22 cellular contexts compared by ENCODE assay signal in the genomic region with DNA sequence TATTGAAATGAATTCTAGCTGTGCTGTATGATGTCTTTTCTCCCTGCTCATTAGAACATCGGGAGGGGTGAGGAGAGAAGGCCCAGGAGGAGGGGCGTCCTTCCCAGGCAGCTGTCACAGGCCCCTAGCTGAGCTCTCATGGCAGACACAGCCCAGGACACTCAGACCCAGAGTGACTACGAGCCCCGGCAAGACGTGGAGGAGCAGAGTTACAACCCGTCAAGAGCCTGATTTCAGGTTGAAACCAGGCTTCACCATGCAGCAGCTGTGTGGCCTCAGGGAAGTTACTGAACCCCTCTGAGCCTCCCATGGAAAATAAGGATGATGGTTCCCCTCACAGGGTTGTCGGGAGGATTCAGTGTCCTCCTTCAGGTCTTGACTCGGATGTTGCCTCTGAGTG.
A peak's percentile ranks its signal among the peaks of the same experiment; 100 is the strongest.
DNase-seq lines count a peak whose midpoint lies in the region; ATAC-seq, FAIRE-seq and TF ChIP-seq lines count a peak whose summit lies in the region.
"Had no signal": no experiment of that assay in that cellular context is flagged by ENCODE, and none has a peak within 500 bp of the region (broad histone marks: within the 10 kb centered on the region; RNA-seq: fewer than 3 reads in every experiment).

No MANE protein-coding gene starts in this region.

- no peak overlapping the region for H3K4me3 ChIP-seq in BLaER1 treated with 17β-estradiol and CSF1 and Interleukin-3, amounts not matched to agents 10 nM and 100 nM
- no peak overlapping the region for H3K4me3 ChIP-seq in K562
- no peak overlapping the region for H3K4me3 ChIP-seq in testis
- H3K4me3 ChIP-seq in naive thymus-derived CD4-positive, alpha-beta T cell (ENCODE audit: low read length): no peak overlapping the region
- H3K4me3 ChIP-seq: GM23338, MG63, SJSA1 had no signal

- no peaks in the 10 kb centered on the region for H4K20me1 ChIP-seq in BLaER1 treated with 17β-estradiol and CSF1 and Interleukin-3, amounts not matched to agents 10 nM and 100 nM
- no peaks in the 10 kb centered on the region; the same call in 1 of the 2 replicates for H4K20me1 ChIP-seq in K562 (replicated peaks; ENCODE audit: control insufficient read depth, insufficient read depth, low read length)

- no peak for TF ChIP-seq CTCF in K562 (IDR thresholded peaks at IDR 0.05 in 2 of 3, conservative IDR thresholded peaks at IDR 0.05 in 1 of 3; ENCODE audit: insufficient read depth in 2 of 3, low read depth in 1 of 3, low read length in 3 of 3)
- TF ChIP-seq CTCF in testis (IDR thresholded peaks at IDR 0.05): no peak

- no peak for TF ChIP-seq EP300 in K562 (IDR thresholded peaks at IDR 0.05; ENCODE audit: low read length)

- peaks cover 0 to 7% (median 0%) of the 10 kb centered on the region in 5 donors for H3K27me3 Mint-ChIP-seq in naive thymus-derived CD4-positive, alpha-beta T cell
- no peaks in the 10 kb centered on the region for H3K27me3 Mint-ChIP-seq in activated CD4-positive, alpha-beta T cell treated with anti-CD3 and anti-CD28 coated beads for 36 hours
- H3K27me3 Mint-ChIP-seq: CD4-positive, CD25-positive, alpha-beta regulatory T cell had no signal

- H3K36me3 Mint-ChIP-seq in naive thymus-derived CD4-positive, alpha-beta T cell: no peaks in the 10 kb centered on the region
- no peaks in the 10 kb centered on the region for H3K36me3 Mint-ChIP-seq in activated CD4-positive, alpha-beta T cell treated with anti-CD3 and anti-CD28 coated beads for 36 hours (ENCODE audit: low read depth)
- H3K36me3 Mint-ChIP-seq: CD4-positive, CD25-positive, alpha-beta regulatory T cell had no signal

- H3K4me1 ChIP-seq in BLaER1 treated with 17β-estradiol and CSF1 and Interleukin-3, amounts not matched to agents 10 nM and 100 nM: peaks cover 0 to 44% (median 20%) of the 10 kb centered on the region in 10 experiments; a peak in 15 of 20 replicates
- H3K4me1 ChIP-seq in K562 (replicated peaks in 1 of 2; ENCODE audit: control insufficient read depth in 2 of 2, insufficient read depth in 2 of 2, low read length in 2 of 2) (no peaks in the 10 kb centered on the region), testis (peaks cover 8% of the 10 kb centered on the region)
- H3K4me1 ChIP-seq in naive thymus-derived CD4-positive, alpha-beta T cell (ENCODE audit: control insufficient read depth in 2 of 2, insufficient read depth in 2 of 2, low read length in 2 of 2): no peaks in the 10 kb centered on the region
- H3K4me1 ChIP-seq: SJSA1 had no signal

- H3K4me1 Mint-ChIP-seq in naive thymus-derived CD4-positive, alpha-beta T cell: no peaks in the 10 kb centered on the region
- no peaks in the 10 kb centered on the region for H3K4me1 Mint-ChIP-seq in activated CD4-positive, alpha-beta T cell treated with anti-CD3 and anti-CD28 coated beads for 36 hours
- H3K4me1 Mint-ChIP-seq: CD4-positive, CD25-positive, alpha-beta regulatory T cell; GM23338 had no signal

- no peak overlapping the region for H3K27ac Mint-ChIP-seq in naive thymus-derived CD4-positive, alpha-beta T cell
- no peak overlapping the region for H3K27ac Mint-ChIP-seq in activated CD4-positive, alpha-beta T cell treated with anti-CD3 and anti-CD28 coated beads for 36 hours
- H3K27ac Mint-ChIP-seq: CD4-positive, CD25-positive, alpha-beta regulatory T cell; GM23338; H9 had no signal

- CTCF ChIA-PET in K562 (lab: Yijun Ruan, JAX; ENCODE audit: low intra/inter-chr PET ratio): no interaction called here
- CTCF ChIA-PET in naive thymus-derived CD4-positive, alpha-beta T cell (lab: Charles Lee): no interaction called here
- CTCF ChIA-PET in activated CD4-positive, alpha-beta T cell treated with anti-CD3 and anti-CD28 coated beads for 36 hours (lab: Charles Lee): no interaction called here

- no TSS peak for BruUV-seq in K562 (replicated peaks; lab: Mats Ljungman, UMichigan)

- DNase-seq in NCI-H2171 treated with DMSO at 0.1 percent for 48 hours (lab: John Stamatoyannopoulos, UW): peak; percentile 27
- no peak for DNase-seq in NCI-H2171 (lab: John Stamatoyannopoulos, UW)
- DNase-seq in K562 (ENCODE audit: extremely low read depth in 1 of 4, low spot score in 3 of 4): no peak
- no peak for DNase-seq in testis
- DNase-seq in naive thymus-derived CD4-positive, alpha-beta T cell: no peak
- DNase-seq in activated CD4-positive, alpha-beta T cell treated with anti-CD3 and anti-CD28 coated beads for 36 hours: no peak
- DNase-seq: 8988T; ACHN; BE2C; CD4-positive, CD25-positive, alpha-beta regulatory T cell; H9; KBM-7; MG63; NCI-H1105 treated with DMSO at 0.1 percent for 48 hours; NCI-H146; NCI-H1930; NCI-H345; NCI-H510A treated with DMSO at 0.1 percent for 48 hours; PC-3 had no signal

- FAIRE-seq in K562 (lab: Jason Lieb, UNC): no peak

- H3K27me3 ChIP-seq in BLaER1 treated with 17β-estradiol and CSF1 and Interleukin-3, amounts not matched to agents 10 nM and 100 nM: no peaks in the 10 kb centered on the region
- H3K27me3 ChIP-seq in K562 (ENCODE audit: control insufficient read depth in 2 of 2, insufficient read depth in 2 of 2, low read length in 2 of 2) (peaks cover 6 to 39% of the 10 kb centered on the region in 2 experiments; a peak in 2 of 5 replicates), testis (no peaks in the 10 kb centered on the region)
- no peaks in the 10 kb centered on the region for H3K27me3 ChIP-seq in naive thymus-derived CD4-positive, alpha-beta T cell (ENCODE audit: control insufficient read depth in 2 of 2, insufficient read depth in 2 of 2, low read length in 2 of 2)
- H3K27me3 ChIP-seq: BE2C, MG63, SJSA1 had no signal

- no peak overlapping the region for H3K27ac ChIP-seq in BLaER1 treated with 17β-estradiol and CSF1 and Interleukin-3, amounts not matched to agents 10 nM and 100 nM
- H3K27ac ChIP-seq in K562 (ENCODE audit: extremely low read depth, low read depth, low read length) (no peak overlapping the region), testis (peak overlapping the region; percentile 4 to 22)
- no peak overlapping the region for H3K27ac ChIP-seq in naive thymus-derived CD4-positive, alpha-beta T cell (ENCODE audit: low read depth, low read length)
- H3K27ac ChIP-seq: SJSA1 had no signal

- TF ChIP-seq RAD21 in K562 (CRISPR knock-in tag; conservative IDR thresholded peaks at IDR 0.05 in 1 of 2, IDR thresholded peaks at IDR 0.05 in 1 of 2): no peak

- H3K4me2 ChIP-seq in BLaER1 treated with 17β-estradiol and CSF1 and Interleukin-3, amounts not matched to agents 10 nM and 100 nM: peak overlapping the region in 9 of 11 experiments; percentile 15 to 73 (median 62); a peak in 14 of 22 replicates
- H3K4me2 ChIP-seq in K562 (ENCODE audit: insufficient read depth, low read length): no peak overlapping the region
- H3K4me2 ChIP-seq: GM23338 had no signal

- 1% methylated on average over 6 of the region's 8 CpGs for WGBS in K562 (ENCODE audit: insufficient coverage, low coverage, missing lambda C conversion rate)
- 55 to 67% methylated on average over 4 to 8 of the region's 8 CpGs for WGBS in testis, 2 donors

- POLR2A ChIA-PET in K562 (lab: Yijun Ruan, JAX): interaction anchor here (0.6 kb wide), 2 partner anchors 10 to 482 kb away, joined by 3 read pairs; no protein-coding TSS in a partner anchor
- POLR2A ChIA-PET in naive thymus-derived CD4-positive, alpha-beta T cell (lab: Charles Lee): no interaction called here
- POLR2A ChIA-PET in activated CD4-positive, alpha-beta T cell treated with anti-CD3 and anti-CD28 coated beads for 36 hours (lab: Charles Lee): no interaction called here

- TF ChIP-seq POLR2A in K562 (conservative IDR thresholded peaks at IDR 0.05) (no peak), testis (IDR thresholded peaks at IDR 0.05) (no peak)

- no peak overlapping the region for H2AFZ ChIP-seq in K562 (ENCODE audit: low read depth, low read length)
- H2AFZ ChIP-seq: GM23338 had no signal

- intact Hi-C loops in K562 (cut with micrococcal nuclease) (no loop called here), testis (cut with DNase I; ENCODE audit: low total_unique reads) (no loop called here)
- intact Hi-C loops in naive thymus-derived CD4-positive, alpha-beta T cell (cut with micrococcal nuclease): no loop called here
- intact Hi-C loops in activated CD4-positive, alpha-beta T cell treated with anti-CD3 and anti-CD28 coated beads for 36 hours (cut with DNase I, micrococcal nuclease): no loop called here

- no peaks in the 10 kb centered on the region for H3K9me3 ChIP-seq in BLaER1 treated with 17β-estradiol and CSF1 and Interleukin-3, amounts not matched to agents 10 nM and 100 nM (replicated peaks in 1 of 11)
- no peaks in the 10 kb centered on the region for H3K9me3 ChIP-seq in K562 (replicated peaks; ENCODE audit: control insufficient read depth, insufficient read depth, low read depth, low read length)
- H3K9me3 ChIP-seq in testis: no peaks in the 10 kb centered on the region
- H3K9me3 ChIP-seq in naive thymus-derived CD4-positive, alpha-beta T cell (ENCODE audit: control insufficient read depth in 2 of 3, low read length in 3 of 3): no peaks in the 10 kb centered on the region
- H3K9me3 ChIP-seq: BE2C, MG63, SJSA1 had no signal

- no peaks in the 10 kb centered on the region for H3K36me3 ChIP-seq in BLaER1 treated with 17β-estradiol and CSF1 and Interleukin-3, amounts not matched to agents 10 nM and 100 nM
- H3K36me3 ChIP-seq in K562 (ENCODE audit: control insufficient read depth, insufficient read depth, low read length) (no peaks in the 10 kb centered on the region), testis (ENCODE audit: low read depth, missing control alignments) (no peaks in the 10 kb centered on the region)
- H3K36me3 ChIP-seq in naive thymus-derived CD4-positive, alpha-beta T cell (ENCODE audit: control insufficient read depth in 2 of 3, insufficient read depth in 3 of 3, low read length in 3 of 3): no peaks in the 10 kb centered on the region
- H3K36me3 ChIP-seq: BE2C, MG63, SJSA1 had no signal

- no peak overlapping the region for H3K4me3 Mint-ChIP-seq in naive thymus-derived CD4-positive, alpha-beta T cell
- no peak overlapping the region for H3K4me3 Mint-ChIP-seq in activated CD4-positive, alpha-beta T cell treated with anti-CD3 and anti-CD28 coated beads for 36 hours
- H3K4me3 Mint-ChIP-seq: CD4-positive, CD25-positive, alpha-beta regulatory T cell; GM23338; H9 had no signal

- H3K9me1 ChIP-seq in K562 (ENCODE audit: control insufficient read depth, insufficient read depth, low read length): no peaks in the 10 kb centered on the region

- H3K79me2 ChIP-seq in K562 (ENCODE audit: control insufficient read depth, insufficient read depth, low read length): no peaks in the 10 kb centered on the region

- in situ Hi-C loops in K562 (cut with MboI): no loop called here

- peaks cover 0 to 2% (median 0%) of the 10 kb centered on the region in 11 donors for H3K9me3 Mint-ChIP-seq in naive thymus-derived CD4-positive, alpha-beta T cell
- no peaks in the 10 kb centered on the region for H3K9me3 Mint-ChIP-seq in activated CD4-positive, alpha-beta T cell treated with anti-CD3 and anti-CD28 coated beads for 36 hours (ENCODE audit: low read depth)
- H3K9me3 Mint-ChIP-seq: CD4-positive, CD25-positive, alpha-beta regulatory T cell; GM23338; H9 had no signal

- no peak overlapping the region for H3K9ac ChIP-seq in BLaER1 treated with 17β-estradiol and CSF1 and Interleukin-3, amounts not matched to agents 10 nM and 100 nM
- H3K9ac ChIP-seq in K562 (ENCODE audit: insufficient read depth in 1 of 2, low read depth in 2 of 2, low read length in 2 of 2): no peak overlapping the region

- ATAC-seq in K562: no peak
- no peak for ATAC-seq in naive thymus-derived CD4-positive, alpha-beta T cell
- no peak for ATAC-seq in activated CD4-positive, alpha-beta T cell treated with anti-CD3 and anti-CD28 coated beads for 36 hours
- ATAC-seq: GM23338, PC-3 had no signal

Comparison
In these comparisons a context has a peak if more than half of its experiments do, and no peak if none do; other contexts are left out.
1. H3K27ac ChIP-seq: peak in testis (2 of 2); none in BLaER1 treated with 17β-estradiol and CSF1 and Interleukin-3, amounts not matched to agents 10 nM and 100 nM (0 of 11), K562 (single experiment) and naive thymus-derived CD4-positive, alpha-beta T cell (single experiment).